Comparison of ENCODE assay signal across 6 cellular contexts in genomic region chr17:46417261-46417660, GRCh38. TPM values are rescaled to one million over a fixed set of nuclear protein-coding genes. Genes with fewer than 3 reads are reported as not detected.
DNase-seq lines count a peak whose midpoint lies in the region; ATAC-seq, FAIRE-seq and TF ChIP-seq lines count a peak whose summit lies in the region.
"Not testable (repeated sequence)": the region's sequence is repeated elsewhere in the genome, so short reads cannot be mapped to it uniquely, and the experiment has no call there.

No MANE protein-coding gene starts in this region.

- not testable (repeated sequence) for H4K20me1 ChIP-seq in K562 (replicated peaks; ENCODE audit: control insufficient read depth, insufficient read depth, low read length); H1 (replicated peaks in 1 of 2; ENCODE audit: control insufficient read depth in 1 of 2, insufficient read depth in 2 of 2, low read length in 2 of 2)

- H3K27ac Mint-ChIP-seq in central memory CD8-positive, alpha-beta T cell (ENCODE audit: low read depth); natural killer cell: not testable (repeated sequence)

- in situ Hi-C loops in K562 (cut with MboI) = not testable (repeated sequence)

- FAIRE-seq in GM12892 (lab: Jason Lieb, UNC) (peak; percentile 46), H54 (lab: Jason Lieb, UNC) (peak; percentile 6), K562 (lab: Jason Lieb, UNC) (peak; percentile 77), H1 (lab: Jason Lieb, UNC) (peak; percentile 85)

- not testable (repeated sequence) for TF ChIP-seq RAD21 in K562 (CRISPR knock-in tag; conservative IDR thresholded peaks at IDR 0.05 in 1 of 2, IDR thresholded peaks at IDR 0.05 in 1 of 2); H1 (IDR thresholded peaks at IDR 0.05 in 1 of 2, conservative IDR thresholded peaks at IDR 0.05 in 1 of 2; ENCODE audit: low read depth in 2 of 2, low read length in 2 of 2)

- CTCF ChIA-PET in K562 (lab: Yijun Ruan, JAX; ENCODE audit: low intra/inter-chr PET ratio) = not testable (repeated sequence)
- CTCF ChIA-PET in H1 (lab: Charles Lee; ENCODE audit: partially characterized antibody) = interaction anchor here (0.6 kb wide), 1 partner anchor 418 kb away, joined by 3 read pairs; no protein-coding TSS in a partner anchor

- not testable (repeated sequence) for H3K9ac ChIP-seq in K562 (ENCODE audit: insufficient read depth in 1 of 2, low read depth in 2 of 2, low read length in 2 of 2); H1 (replicated peaks in 1 of 4; ENCODE audit: extremely low read depth in 1 of 4, low read depth in 3 of 4, low read length in 3 of 4)

- H4K5ac ChIP-seq in H1 (ENCODE audit: insufficient read length, low read depth, low read length) = not testable (repeated sequence)

- H2BK120ac ChIP-seq in H1 (replicated peaks; ENCODE audit: low read depth, low read length) = not testable (repeated sequence)

- H3K36me3 ChIP-seq in K562 (ENCODE audit: control insufficient read depth, insufficient read depth, low read length); H1 (ENCODE audit: control insufficient read depth in 2 of 4, insufficient read depth in 4 of 4, low read length in 3 of 4): not testable (repeated sequence)

- H2AK5ac ChIP-seq in H1 (ENCODE audit: low read depth, low read length) = not testable (repeated sequence)

- H3K27me3 Mint-ChIP-seq in central memory CD8-positive, alpha-beta T cell; natural killer cell (ENCODE audit: low read depth in 2 of 2): not testable (repeated sequence)

- H3K4me1 Mint-ChIP-seq in central memory CD8-positive, alpha-beta T cell; natural killer cell: not testable (repeated sequence)

- not testable (repeated sequence) for H3K14ac ChIP-seq in H1 (ENCODE audit: insufficient read length)

- not testable (repeated sequence) for H2BK12ac ChIP-seq in H1 (ENCODE audit: low read depth, low read length)

- H3K56ac ChIP-seq in H1 (replicated peaks; ENCODE audit: insufficient read length, low read depth, low read length) = not testable (repeated sequence)

- not testable (repeated sequence) for H3K9me1 ChIP-seq in K562 (ENCODE audit: control insufficient read depth, insufficient read depth, low read length)

- not testable (repeated sequence) for TF ChIP-seq POLR2A in GM12892 (IDR thresholded peaks at IDR 0.05; ENCODE audit: low read depth, low read length); H54 (IDR thresholded peaks at IDR 0.05; ENCODE audit: low read depth, low read length); K562 (conservative IDR thresholded peaks at IDR 0.05); H1 (IDR thresholded peaks at IDR 0.05; ENCODE audit: control extremely low read depth in 1 of 2, low read depth in 2 of 2, low read length in 2 of 2)

- not testable (repeated sequence) for H3K23me2 ChIP-seq in H1 (ENCODE audit: low read depth, low read length)

- not testable (repeated sequence) for H3K9me3 Mint-ChIP-seq in central memory CD8-positive, alpha-beta T cell; natural killer cell

- H2BK20ac ChIP-seq in H1 (ENCODE audit: low read length) = not testable (repeated sequence)

- POLR2A ChIA-PET in K562 (lab: Yijun Ruan, JAX); H1 (lab: Charles Lee; ENCODE audit: partially characterized antibody): not testable (repeated sequence)

- H3K36me3 Mint-ChIP-seq in central memory CD8-positive, alpha-beta T cell (ENCODE audit: insufficient read depth); natural killer cell: not testable (repeated sequence)

- not testable (repeated sequence) for BruUV-seq in K562 (replicated peaks; lab: Mats Ljungman, UMichigan)

- H2AFZ ChIP-seq in K562 (ENCODE audit: low read depth, low read length); H1 (ENCODE audit: low read length): not testable (repeated sequence)

- H3K4me1 ChIP-seq in K562 (replicated peaks in 1 of 2; ENCODE audit: control insufficient read depth in 2 of 2, insufficient read depth in 2 of 2, low read length in 2 of 2); H1 (replicated peaks in 1 of 4; ENCODE audit: control insufficient read depth in 3 of 4, insufficient read depth in 4 of 4, low read length in 3 of 4): not testable (repeated sequence)

- H3K9me3 ChIP-seq in K562 (replicated peaks; ENCODE audit: control insufficient read depth, insufficient read depth, low read depth, low read length); H1 (ENCODE audit: insufficient read depth in 2 of 2, low read depth in 1 of 2, low read length in 1 of 2): not testable (repeated sequence)

- H2BK15ac ChIP-seq in H1 (ENCODE audit: low read length) = not testable (repeated sequence)

- H2BK5ac ChIP-seq in H1 (ENCODE audit: low read depth, low read length) = not testable (repeated sequence)

- H4K91ac ChIP-seq in H1 (replicated peaks; ENCODE audit: insufficient read length, low read length) = not testable (repeated sequence)

- WGBS in K562 (ENCODE audit: insufficient coverage, low coverage, missing lambda C conversion rate) = no CpG with 5 or more reads among the region's 1 CpG
- 90% methylated on average over 1 of the region's 1 CpG; no CpG with 5 or more reads in 1 of the 2 experiments for WGBS in H1 (ENCODE audit: extremely low coverage in 1 of 2, insufficient coverage in 1 of 2, insufficient read length in 1 of 2, insufficient replicate concordance in 2 of 2, low coverage in 1 of 2, low lambda C conversion rate in 2 of 2, missing lambda C conversion rate in 1 of 2), 2 experiments

- H3K79me1 ChIP-seq in H1 (ENCODE audit: low read depth, low read length) = not testable (repeated sequence)

- not testable (repeated sequence) for H3K18ac ChIP-seq in H1 (ENCODE audit: extremely low read depth, low read length)

- H3K23ac ChIP-seq in H1 (ENCODE audit: insufficient read length) = not testable (repeated sequence)

- TF ChIP-seq CTCF in K562 (IDR thresholded peaks at IDR 0.05 in 2 of 3, conservative IDR thresholded peaks at IDR 0.05 in 1 of 3; ENCODE audit: insufficient read depth in 2 of 3, low read depth in 1 of 3, low read length in 3 of 3); H1 (IDR thresholded peaks at IDR 0.05; ENCODE audit: control extremely low read depth in 1 of 3, insufficient read depth in 1 of 3, low read depth in 1 of 3, low read length in 3 of 3); natural killer cell (IDR thresholded peaks at IDR 0.05): not testable (repeated sequence)

- TF ChIP-seq EP300 in K562 (IDR thresholded peaks at IDR 0.05; ENCODE audit: low read length); H1 (IDR thresholded peaks at IDR 0.05; ENCODE audit: borderline replicate concordance in 1 of 2, low read depth in 2 of 2, low read length in 2 of 2): not testable (repeated sequence)

- not testable (repeated sequence) for H4K8ac ChIP-seq in H1 (ENCODE audit: extremely low read depth, insufficient read depth, low read length)

- intact Hi-C loops in K562 (cut with micrococcal nuclease); natural killer cell (cut with micrococcal nuclease): not testable (repeated sequence)

- H3K4me3 ChIP-seq in K562; H1 (ENCODE audit: extremely low read depth in 1 of 4, insufficient read depth in 2 of 4, low read depth in 3 of 4, low read length in 4 of 4): not testable (repeated sequence)

- not testable (repeated sequence) for H3K4ac ChIP-seq in H1 (replicated peaks; ENCODE audit: insufficient read length, low read depth, low read length)

- DNase-seq in GM12892 (ENCODE audit: insufficient read length); H54 (ENCODE audit: insufficient read length, low spot score); K562 (ENCODE audit: extremely low read depth in 1 of 4, low spot score in 3 of 4); central memory CD8-positive, alpha-beta T cell (ENCODE audit: low spot score in 2 of 2); H1 (ENCODE audit: low read depth in 1 of 2, low spot score in 2 of 2); natural killer cell: not testable (repeated sequence)

- not testable (repeated sequence) for H3K27ac ChIP-seq in K562 (ENCODE audit: extremely low read depth, low read depth, low read length); H1 (ENCODE audit: low read depth, low read length)

- not testable (repeated sequence) for ATAC-seq in K562
- peak; percentile 58 for ATAC-seq in central memory CD8-positive, alpha-beta T cell (replicated peaks; ENCODE audit: extremely low read depth, poor library complexity, severe bottlenecking)
- peak in 2 of 3 donors; percentile 21 to 46 for ATAC-seq in natural killer cell

- H3K4me3 Mint-ChIP-seq in central memory CD8-positive, alpha-beta T cell; natural killer cell: not testable (repeated sequence)

- H3K79me2 ChIP-seq in K562 (ENCODE audit: control insufficient read depth, insufficient read depth, low read length); H1 (ENCODE audit: control insufficient read depth in 1 of 2, insufficient read depth in 2 of 2, low read length in 2 of 2): not testable (repeated sequence)

- H3K4me2 ChIP-seq in K562 (ENCODE audit: insufficient read depth, low read length); H1 (ENCODE audit: insufficient read depth in 1 of 2, low read depth in 2 of 2, low read length in 2 of 2): not testable (repeated sequence)

- H3K27me3 ChIP-seq in K562 (ENCODE audit: control insufficient read depth in 2 of 2, insufficient read depth in 2 of 2, low read length in 2 of 2); H1 (replicated peaks in 1 of 4; ENCODE audit: control insufficient read depth in 3 of 4, extremely low read depth in 1 of 4, insufficient read depth in 3 of 4, low read length in 3 of 4): not testable (repeated sequence)

RNA-seq across cellular contexts. Expression of gene ARL17B, which starts 55.7 kb away (rescaled TPM):
- 23.1 TPM for polyA plus RNA-seq in GM12892 (2012; ENCODE audit: missing spikeins)
- 15.3 and 31.1 TPM in 2 replicates for total RNA-seq in K562 (2011; cell fraction: chromatin; rRNA removed; ENCODE audit: low replicate concordance)
- 6.5 and 8.8 TPM in 2 replicates for total RNA-seq in K562 (2011; cell fraction: nucleolus; rRNA removed)
- total RNA-seq in K562 (2011; cell fraction: nucleoplasm; rRNA removed) = 11.1 and 13.6 TPM in 2 replicates
- total RNA-seq in K562 (2014; rRNA removed) = 4.4 and 8.2 TPM in 2 replicates
- 5.0 and 6.2 TPM in 2 replicates for total RNA-seq in K562 (2014; rRNA removed; fragmentation: Illumina TruSeq; extraction: Trizol)
- 4.0 and 4.5 TPM in 2 replicates for total RNA-seq in K562 (2015; rRNA removed; fragmentation: Illumina TruSeq; extraction: Trizol)
- 11.9 and 12.1 TPM in 2 replicates for total RNA-seq in K562 (2021)
- polyA plus RNA-seq in K562 (2011; rRNA removed) = 5.7 and 8.4 TPM in 2 replicates
- 1.4 and 2.4 TPM in 2 replicates for polyA plus RNA-seq in K562 (2011; cell fraction: cytosol; rRNA removed)
- polyA plus RNA-seq in K562 (2011; cell fraction: nucleus; rRNA removed) = 13.0 and 14.0 TPM in 2 replicates
- polyA plus RNA-seq in K562 (2012) = 2.6 and 10.0 TPM in 2 replicates
- polyA plus RNA-seq in K562 (2014; fragmentation: Illumina TruSeq; extraction: Trizol) = 3.4 and 7.2 TPM in 2 replicates
- 10 to 100 TPM; 19.3 to 24.2 TPM for polyA plus RNA-seq in K562 (2014; fragmentation: Nextera tagmentation; extraction: Ambion mirVana)
- 7.0 and 14.5 TPM in 2 replicates for polyA plus RNA-seq in K562 (2014; rRNA removed)
- polyA minus RNA-seq in K562 (2011; rRNA and poly(A)+ RNA removed) = 3.3 and 4.0 TPM in 2 replicates
- polyA minus RNA-seq in K562 (2011; cell fraction: cytosol; rRNA and poly(A)+ RNA removed) = 1.1 and 4.6 TPM in 2 replicates
- polyA minus RNA-seq in K562 (2011; cell fraction: nucleus; rRNA and poly(A)+ RNA removed) = 3.9 and 5.1 TPM in 2 replicates
- total RNA-seq in H1 (2021; fragmentation: NEBNext Ultra II Directional; extraction: Animal tissue kit (Norgen Biotek cat#: 25700)) = 18.7 and 21.6 TPM in 2 replicates
- polyA plus RNA-seq in H1 (2011; rRNA removed) = 4.8 and 5.4 TPM in 2 replicates
- polyA plus RNA-seq in H1 (2011; cell fraction: cytosol; rRNA removed) = 7.2 TPM
- 11.9 TPM for polyA plus RNA-seq in H1 (2011; cell fraction: nucleus; rRNA removed)
- 4.9 to 7.1 TPM (median 5.2 TPM) in 4 replicates for polyA plus RNA-seq in H1 (2012, experiment 1 of 2)
- polyA plus RNA-seq in H1 (2012, experiment 2 of 2) = 2.0 TPM
- 5.4 TPM for polyA plus RNA-seq in H1 (2013, experiment 1 of 2)
- polyA plus RNA-seq in H1 (2013, experiment 2 of 2) = 4.5 TPM
- 5.8 and 10.8 TPM in 2 replicates for polyA minus RNA-seq in H1 (2011; rRNA and poly(A)+ RNA removed)
- 8.1 TPM for polyA minus RNA-seq in H1 (2011; cell fraction: cytosol; rRNA and poly(A)+ RNA removed)
- 11.9 TPM for polyA minus RNA-seq in H1 (2011; cell fraction: nucleus; rRNA and poly(A)+ RNA removed)
- total RNA-seq in natural killer cell = 10 to 100 TPM; 18.6 to 30.3 (median 20.0) TPM
